In genomic region chr20:58818585-58819285, GRCh38 we compare ENCODE assay signal across 8 cellular contexts. TPM values are rescaled to one million over a fixed set of nuclear protein-coding genes. Genes with fewer than 3 reads are reported as not detected.
DNase-seq lines count a peak whose midpoint lies in the region; TF ChIP-seq lines count a peak whose summit lies in the region.
"Had no signal": no experiment of that assay in that cellular context is flagged by ENCODE, and none has a peak within 500 bp of the region (broad histone marks: within the 10 kb centered on the region; RNA-seq: fewer than 3 reads in every experiment).

No MANE protein-coding gene starts in this region.

- TF ChIP-seq CTCF in transverse colon (IDR thresholded peaks at IDR 0.05) (no peak), MM.1S (IDR thresholded peaks at IDR 0.05; ENCODE audit: low read length) (no peak)

- H3K4me3 ChIP-seq in transverse colon (no peak overlapping the region), MM.1S (ENCODE audit: low read length) (no peak overlapping the region)

- no peaks in the 10 kb centered on the region for H3K27me3 ChIP-seq in transverse colon
- peaks cover 18% of the 10 kb centered on the region; the same call in 1 of the 2 replicates for H3K27me3 ChIP-seq in MM.1S (replicated peaks; ENCODE audit: insufficient read depth, low read length)

- H2AFZ ChIP-seq in MM.1S (ENCODE audit: low read length): no peak overlapping the region

- POLR2A ChIA-PET in activated CD4-positive, alpha-beta T cell treated with anti-CD3 and anti-CD28 coated beads, Interleukin-2, amount 10 ng/mL, durations not matched to agents 7 days and 5 days (lab: Charles Lee): no interaction called here

- H4K20me1 ChIP-seq in MM.1S (ENCODE audit: insufficient read depth, low read length): no peaks in the 10 kb centered on the region

- no peak overlapping the region for H3K27ac Mint-ChIP-seq in activated CD4-positive, alpha-beta T cell treated with anti-CD3 and anti-CD28 coated beads, Interleukin-2, amount 10 ng/mL, durations not matched to agents 7 days and 5 days

- no peak overlapping the region for H3K4me2 ChIP-seq in MM.1S (ENCODE audit: low read depth, low read length)

- H3K27ac ChIP-seq in transverse colon (no peak overlapping the region), MM.1S (ENCODE audit: low read length) (no peak overlapping the region)

- H3K4me1 ChIP-seq in transverse colon: no peaks in the 10 kb centered on the region
- H3K4me1 ChIP-seq in MM.1S (ENCODE audit: low read length): no peaks in the 10 kb centered on the region

- H3K9me2 ChIP-seq in MM.1S (replicated peaks; ENCODE audit: insufficient read depth, low read length): no peaks in the 10 kb centered on the region

- CTCF ChIA-PET in activated CD4-positive, alpha-beta T cell treated with anti-CD3 and anti-CD28 coated beads, Interleukin-2, amount 10 ng/mL, durations not matched to agents 7 days and 5 days (lab: Charles Lee): interaction anchor here (1.1 to 1.4 kb wide), 3 partner anchors 10 to 168 kb away, joined by 3 to 5 read pairs (median 4); partner anchors contain the start of gene STX16

- 67 to 70% methylated on average over 4 to 8 of the region's 8 CpGs for WGBS in transverse colon (ENCODE audit: low coverage in 1 of 2), 2 donors

- H3K4me1 Mint-ChIP-seq in activated CD4-positive, alpha-beta T cell treated with anti-CD3 and anti-CD28 coated beads, Interleukin-2, amount 10 ng/mL, durations not matched to agents 7 days and 5 days: peaks cover 16% of the 10 kb centered on the region

- H3K36me3 ChIP-seq in transverse colon (no peaks in the 10 kb centered on the region), MM.1S (replicated peaks; ENCODE audit: insufficient read depth, low read length) (no peaks in the 10 kb centered on the region)

- no peaks in the 10 kb centered on the region for H3K9me3 Mint-ChIP-seq in activated CD4-positive, alpha-beta T cell treated with anti-CD3 and anti-CD28 coated beads, Interleukin-2, amount 10 ng/mL, durations not matched to agents 7 days and 5 days

- no peak for TF ChIP-seq EP300 in transverse colon (IDR thresholded peaks at IDR 0.05; ENCODE audit: low read depth)

- peaks cover 7% of the 10 kb centered on the region for H3K36me3 Mint-ChIP-seq in activated CD4-positive, alpha-beta T cell treated with anti-CD3 and anti-CD28 coated beads, Interleukin-2, amount 10 ng/mL, durations not matched to agents 7 days and 5 days (ENCODE audit: low read depth)

- no peaks in the 10 kb centered on the region for H3F3A ChIP-seq in MM.1S (ENCODE audit: insufficient read depth, low read length)

- no peak overlapping the region for H3K9ac ChIP-seq in MM.1S (ENCODE audit: low read length)

- no peak for TF ChIP-seq POLR2A in transverse colon (IDR thresholded peaks at IDR 0.05)

- in situ Hi-C loops in transverse colon (cut with MboI; ENCODE audit: low pct_ligation_motif_present in 1 of 4, low pct_unique_long_range_greater_than_20kb in 1 of 4, low sequenced_read_pairs in 3 of 4): no loop called here

- H3K9me3 ChIP-seq in transverse colon (no peaks in the 10 kb centered on the region), MM.1S (replicated peaks; ENCODE audit: insufficient read depth, low read length) (no peaks in the 10 kb centered on the region)

- peaks cover 23% of the 10 kb centered on the region for H3K27me3 Mint-ChIP-seq in activated CD4-positive, alpha-beta T cell treated with anti-CD3 and anti-CD28 coated beads, Interleukin-2, amount 10 ng/mL, durations not matched to agents 7 days and 5 days

- no peaks in the 10 kb centered on the region for H3K79me2 ChIP-seq in MM.1S (ENCODE audit: low read length)

- DNase-seq in HS-27A (ENCODE audit: low read depth): peak; percentile 17
- peak; percentile 65 for DNase-seq in activated CD4-positive, alpha-beta T cell treated with anti-CD3 and anti-CD28 coated beads, Interleukin-2, amount 10 ng/mL, durations not matched to agents 7 days and 5 days
- DNase-seq in fibroblast of peridontal ligament (ENCODE audit: extremely low read depth): peak; percentile 35
- DNase-seq in stimulated activated CD8-positive, alpha-beta memory T cell treated with anti-CD3 and anti-CD28 coated beads, Interleukin-2, amount 100 ng/mL, for 48 hours (ENCODE audit: low read depth in 2 of 2): peak; percentile 48 to 72
- DNase-seq in transverse colon: no peak
- no peak for DNase-seq in MM.1S
- no peak for DNase-seq in mucosa of gallbladder (ENCODE audit: low spot score)

- intact Hi-C loops in transverse colon (cut with DNase I; ENCODE audit: low total_unique reads): no loop called here

- H3K4me3 Mint-ChIP-seq in activated CD4-positive, alpha-beta T cell treated with anti-CD3 and anti-CD28 coated beads, Interleukin-2, amount 10 ng/mL, durations not matched to agents 7 days and 5 days: no peak overlapping the region
- H3K4me3 Mint-ChIP-seq: naive thymus-derived CD8-positive, alpha-beta T cell had no signal

RNA-seq across cellular contexts. Expression of gene GNAS-AS1, which starts 32.0 kb away (rescaled TPM):
- 1 to 10 TPM in 1 of 2 experiments, under 1 TPM in 1; 0.96 to 1.5 TPM for total RNA-seq in activated CD4-positive, alpha-beta T cell treated with anti-CD3 and anti-CD28 coated beads, Interleukin-2, amount 10 ng/mL, durations not matched to agents 7 days and 5 days
- total RNA-seq in transverse colon (1 to 10 TPM in 1 of 4 donors, under 1 TPM in 1, not detected in 2; 0.55 to 1.1 TPM), mucosa of gallbladder (1.6 TPM)

RNA-seq across cellular contexts. Expression of gene GNAS, which starts 33.8 kb away (rescaled TPM):
- total RNA-seq in activated CD4-positive, alpha-beta T cell treated with anti-CD3 and anti-CD28 coated beads, Interleukin-2, amount 10 ng/mL, durations not matched to agents 7 days and 5 days: 1,000 to 10,000 TPM; 1,022 to 1,326 TPM
- total RNA-seq in transverse colon (100 to 1,000 TPM; 501 to 716 (median 535) TPM), mucosa of gallbladder (801 TPM)

Comparison
In these comparisons a context has a peak if more than half of its experiments do, and no peak if none do; other contexts are left out.
1. DNase-seq: peak in HS-27A (single experiment), activated CD4-positive, alpha-beta T cell treated with anti-CD3 and anti-CD28 coated beads, Interleukin-2, amount 10 ng/mL, durations not matched to agents 7 days and 5 days (single experiment), fibroblast of peridontal ligament (single experiment) and stimulated activated CD8-positive, alpha-beta memory T cell treated with anti-CD3 and anti-CD28 coated beads, Interleukin-2, amount 100 ng/mL, for 48 hours (2 of 2); none in transverse colon (single experiment), MM.1S (single experiment) and mucosa of gallbladder (single experiment).